ENCODE assay signal across 1 cellular context in genomic region chr2:127293758-127294562, GRCh38.
TF ChIP-seq lines count a peak whose summit lies in the region.

Gene ERCC3 (minus strand): TSS chr2:127294144. CDS start chr2:127294081, 63 bp downstream.

TF ChIP-seq in HepG2, 621 proteins besides CTCF, POLR2A, EP300 and RAD21 (continued from another document and continues in another):
- TF ChIP-seq DBP (CRISPR knock-in tag; IDR thresholded peaks at IDR 0.05; ENCODE audit: not compliant biosample characterization) (peak; percentile 32), ZIK1 (CRISPR knock-in tag; IDR thresholded peaks at IDR 0.05; ENCODE audit: borderline replicate concordance, low read depth) (peak; percentile 83; the same call in 1 of the 2 replicates), THAP11 (CRISPR knock-in tag; IDR thresholded peaks at IDR 0.05) (peak; percentile 91), KLF13 (CRISPR knock-in tag; IDR thresholded peaks at IDR 0.05) (peak; percentile 88; the same call in 1 of the 2 replicates), ZNF124 (CRISPR knock-in tag; IDR thresholded peaks at IDR 0.05) (peak; percentile 83), ZNF615 (CRISPR knock-in tag; IDR thresholded peaks at IDR 0.05; ENCODE audit: borderline replicate concordance) (no peak), FLYWCH1 (CRISPR knock-in tag; IDR thresholded peaks at IDR 0.05) (peak; percentile 89; the same call in 1 of the 2 replicates), ZNF766 (CRISPR knock-in tag; IDR thresholded peaks at IDR 0.05; ENCODE audit: borderline replicate concordance) (no peak), HCFC1 (IDR thresholded peaks at IDR 0.05; ENCODE audit: low read depth, low read length) (peak; percentile 48; the same call in 1 of the 2 replicates), KIAA2018 (CRISPR knock-in tag; IDR thresholded peaks at IDR 0.05; ENCODE audit: borderline replicate concordance) (no peak), SP4 (CRISPR knock-in tag; IDR thresholded peaks at IDR 0.05) (peak; percentile 92), SNAI1 (CRISPR knock-in tag; IDR thresholded peaks at IDR 0.05; ENCODE audit: borderline replicate concordance) (no peak), ZFP82 (CRISPR knock-in tag; IDR thresholded peaks at IDR 0.05; ENCODE audit: borderline replicate concordance) (0 out of 2 replicates have a peak, but pooled peaks have one; percentile 84), CEBPZ (IDR thresholded peaks at IDR 0.05; ENCODE audit: low read length) (no peak), SNAPC4 (CRISPR knock-in tag; IDR thresholded peaks at IDR 0.05) (no peak), STAT6 (CRISPR knock-in tag; IDR thresholded peaks at IDR 0.05; ENCODE audit: borderline replicate concordance) (peak; percentile 41; the same call in 1 of the 2 replicates), PAX8 (CRISPR knock-in tag; IDR thresholded peaks at IDR 0.05; ENCODE audit: borderline replicate concordance) (peak; percentile 93; the same call in 1 of the 2 replicates), ZNF703 (CRISPR knock-in tag; IDR thresholded peaks at IDR 0.05; ENCODE audit: borderline replicate concordance) (no peak), SP140L (CRISPR knock-in tag; IDR thresholded peaks at IDR 0.05; ENCODE audit: borderline replicate concordance) (peak; percentile 73; the same call in 1 of the 2 replicates), ZFX (CRISPR knock-in tag; IDR thresholded peaks at IDR 0.05; ENCODE audit: low read depth) (peak; percentile 100), HOXA7 (CRISPR knock-in tag; IDR thresholded peaks at IDR 0.05) (no peak), E2F1 (CRISPR knock-in tag; IDR thresholded peaks at IDR 0.05) (peak; percentile 65; the same call in 1 of the 2 replicates), GABPA (IDR thresholded peaks at IDR 0.05; ENCODE audit: low read depth, low read length) (peak; percentile 92), GABPA (CRISPR knock-in tag; IDR thresholded peaks at IDR 0.05; ENCODE audit: low read depth) (peak; percentile 98), CREB1 (IDR thresholded peaks at IDR 0.05) (no peak; the same call in 1 of the 2 replicates), CREB1 (CRISPR knock-in tag; IDR thresholded peaks at IDR 0.05) (no peak), ZNF770 (CRISPR knock-in tag; IDR thresholded peaks at IDR 0.05) (peak; percentile 53), NFYC (CRISPR knock-in tag; IDR thresholded peaks at IDR 0.05) (peak; percentile 46; the same call in 1 of the 2 replicates), ZNF101 (CRISPR knock-in tag; IDR thresholded peaks at IDR 0.05; ENCODE audit: borderline replicate concordance, low read depth) (0 out of 2 replicates have a peak, but pooled peaks have one; percentile 90), ZNF674 (CRISPR knock-in tag; IDR thresholded peaks at IDR 0.05; ENCODE audit: low read depth) (0 out of 2 replicates have a peak, but pooled peaks have one; percentile 92), FOXK2 (IDR thresholded peaks at IDR 0.05) (no peak)
